In the genomic region with DNA sequence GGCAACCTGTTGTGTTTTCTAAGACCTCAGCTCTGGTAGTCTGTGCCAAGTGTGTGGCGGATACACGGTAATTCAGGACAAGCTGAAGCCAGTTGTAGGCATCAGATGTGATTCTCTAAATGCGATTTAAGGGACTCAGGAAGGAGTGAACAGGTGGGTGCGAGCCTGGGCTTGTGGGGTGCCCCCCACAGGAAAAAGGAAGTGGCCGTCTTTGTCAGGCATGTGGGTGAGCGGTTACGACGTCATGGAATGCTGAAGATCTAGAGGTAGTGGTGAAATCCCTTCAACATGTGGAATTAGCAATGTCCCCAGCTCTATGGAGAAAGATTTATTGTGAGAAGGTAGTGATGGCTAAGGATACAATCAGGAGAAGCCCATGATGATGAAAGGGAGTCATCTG, we compare ENCODE assay signal across 1 cellular context.
TF ChIP-seq lines count a peak whose summit lies in the region.

No MANE protein-coding gene starts in this region.

TF ChIP-seq in GM12878, 131 proteins besides CTCF, POLR2A, EP300 and RAD21:
- TF ChIP-seq SPI1 (IDR thresholded peaks at IDR 0.05; ENCODE audit: borderline replicate concordance, insufficient read depth, low read depth, low read length) (peak; percentile 39; the same call in 1 of the 2 replicates), EED (IDR thresholded peaks at IDR 0.05; ENCODE audit: low read depth) (no peak)
